Comparison of ENCODE assay signal across 13 cellular contexts in genomic region chr1:1260843-1261560, GRCh38. TPM values are rescaled to one million over a fixed set of nuclear protein-coding genes. Genes with fewer than 3 reads are reported as not detected.
A peak's percentile ranks its signal among the peaks of the same experiment; 100 is the strongest.
DNase-seq lines count a peak whose midpoint lies in the region; ATAC-seq and TF ChIP-seq lines count a peak whose summit lies in the region.
"Had no signal": no experiment of that assay in that cellular context is flagged by ENCODE, and none has a peak within 500 bp of the region (broad histone marks: within the 10 kb centered on the region; RNA-seq: fewer than 3 reads in every experiment).

No MANE protein-coding gene starts in this region.

- H3K4me3 ChIP-seq in heart right ventricle = no peak overlapping the region

- H3K36me3 Mint-ChIP-seq in natural killer cell (no peaks in the 10 kb centered on the region), WTC11 (peaks cover 50% of the 10 kb centered on the region)
- H3K36me3 Mint-ChIP-seq in natural killer cell treated with Interleukin-12 subunit alpha and Interleukin-12 subunit beta and Interleukin-15 and Interleukin-18, amount 100 ng/mL, for 72 hours = peaks cover 6% of the 10 kb centered on the region

- WGBS in heart right ventricle, 2 donors = 55 to 61% methylated on average over 16 of the region's 16 CpGs

- H3K9me3 Mint-ChIP-seq in natural killer cell = no peaks in the 10 kb centered on the region
- H3K9me3 Mint-ChIP-seq in natural killer cell treated with Interleukin-12 subunit alpha and Interleukin-12 subunit beta and Interleukin-15 and Interleukin-18, amount 100 ng/mL, for 72 hours = no peaks in the 10 kb centered on the region
- no peaks in the 10 kb centered on the region for H3K9me3 Mint-ChIP-seq in WTC11

- H3K27ac ChIP-seq in heart right ventricle = peak overlapping the region in 5 of 10 donors; percentile 5 to 56 (median 24)

- H3K27me3 Mint-ChIP-seq in natural killer cell (ENCODE audit: low read depth in 2 of 2) (no peaks in the 10 kb centered on the region), WTC11 (ENCODE audit: low read depth) (no peaks in the 10 kb centered on the region)
- H3K27me3 Mint-ChIP-seq in natural killer cell treated with Interleukin-12 subunit alpha and Interleukin-12 subunit beta and Interleukin-15 and Interleukin-18, amount 100 ng/mL, for 72 hours = no peaks in the 10 kb centered on the region

- DNase-seq in natural killer cell (no peak), WTC11 (ENCODE audit: low spot score) (no peak), heart right ventricle (no peak), AG08395 (ENCODE audit: low spot score) (no peak), NCI-H226 (no peak), left colon (no peak)
- no peak for DNase-seq in natural killer cell treated with Interleukin-12 subunit alpha and Interleukin-12 subunit beta and Interleukin-15 and Interleukin-18, amount 100 ng/mL, for 72 hours (ENCODE audit: low spot score)
- DNase-seq: activated CD8-positive, alpha-beta memory T cell treated with anti-CD3 and anti-CD28 coated beads for 24 hours; amniotic stem cell; NCI-H2171; stimulated activated CD4-positive, alpha-beta T cell treated with anti-CD3 and anti-CD28 coated beads, Interleukin-4, amount 100 ng/mL, for 24 hours; stimulated activated naive CD8-positive, alpha-beta T cell treated with anti-CD3 and anti-CD28 coated beads, Interleukin-15, Interleukin-2, amounts not matched to agents 100 U/mL and 50 U/mL, for 24 hours had no signal

- no peak for ATAC-seq in natural killer cell
- no peak for ATAC-seq in natural killer cell treated with Interleukin-12 subunit alpha and Interleukin-12 subunit beta and Interleukin-15 and Interleukin-18, amount 100 ng/mL, for 72 hours
- no peak for ATAC-seq in WTC11
- peak in 6 of 8 donors; percentile 4 to 57 (median 33) for ATAC-seq in heart right ventricle
- no peak for ATAC-seq in HG02973 (IDR thresholded peaks at IDR 0.05; ENCODE audit: unreplicated experiment)
- ATAC-seq in left colon = no peak
- ATAC-seq: stimulated activated naive CD8-positive, alpha-beta T cell treated with anti-CD3 and anti-CD28 coated beads, Interleukin-15, Interleukin-2, amounts not matched to agents 100 U/mL and 50 U/mL, for 24 hours had no signal

- POLR2A ChIA-PET in WTC11 (lab: Charles Lee) = no interaction called here

- H3K4me1 Mint-ChIP-seq in natural killer cell (peaks cover 15 to 31% of the 10 kb centered on the region in 2 donors), WTC11 (peaks cover 15% of the 10 kb centered on the region)
- H3K4me1 Mint-ChIP-seq in natural killer cell treated with Interleukin-12 subunit alpha and Interleukin-12 subunit beta and Interleukin-15 and Interleukin-18, amount 100 ng/mL, for 72 hours (ENCODE audit: low read depth in 2 of 2) = peaks cover 13 to 24% of the 10 kb centered on the region in 2 donors

- CTCF ChIA-PET in WTC11 (lab: Charles Lee) = interaction anchor here (1.4 to 2.1 kb wide), 2 partner anchors 10 to 31 kb away, joined by 3 to 8 read pairs; no protein-coding TSS in a partner anchor

- H3K27ac Mint-ChIP-seq in natural killer cell (peak overlapping the region in 1 of 2 donors; percentile 69), WTC11 (peak overlapping the region; percentile 81)
- no peak overlapping the region for H3K27ac Mint-ChIP-seq in natural killer cell treated with Interleukin-12 subunit alpha and Interleukin-12 subunit beta and Interleukin-15 and Interleukin-18, amount 100 ng/mL, for 72 hours

- H3K9me3 ChIP-seq in heart right ventricle = no peaks in the 10 kb centered on the region

- H3K4me3 Mint-ChIP-seq in natural killer cell = peak overlapping the region; percentile 21
- H3K4me3 Mint-ChIP-seq in natural killer cell treated with Interleukin-12 subunit alpha and Interleukin-12 subunit beta and Interleukin-15 and Interleukin-18, amount 100 ng/mL, for 72 hours = no peak overlapping the region
- no peak overlapping the region for H3K4me3 Mint-ChIP-seq in WTC11

- intact Hi-C loops in natural killer cell (cut with micrococcal nuclease) = no loop called here
- intact Hi-C loops in heart right ventricle (cut with DNase I) = no loop called here
- intact Hi-C loops in left colon (cut with DNase I, micrococcal nuclease) = no loop called here

- H3K36me3 ChIP-seq in heart right ventricle = peaks cover 0 to 85% (median 28%) of the 10 kb centered on the region in 9 donors

- TF ChIP-seq CTCF in natural killer cell (IDR thresholded peaks at IDR 0.05) = no peak
- TF ChIP-seq CTCF in WTC11 (IDR thresholded peaks at IDR 0.05) = no peak
- no peak for TF ChIP-seq CTCF in heart right ventricle (IDR thresholded peaks at IDR 0.05)

- H3K4me1 ChIP-seq in heart right ventricle = peaks cover 0 to 35% (median 22%) of the 10 kb centered on the region in 9 donors

- no peaks in the 10 kb centered on the region for H3K27me3 ChIP-seq in heart right ventricle

TF ChIP-seq in WTC11, 78 proteins besides CTCF, POLR2A, EP300 and RAD21 (continues in another document):
- no peak for TF ChIP-seq FOXP4 (CRISPR knock-in tag; IDR thresholded peaks at IDR 0.05)

RNA-seq across cellular contexts. Expression of gene UBE2J2, which starts 12.7 kb away (rescaled TPM):
- total RNA-seq in natural killer cell (10 to 100 TPM; 66.0 to 84.2 (median 78.1) TPM), WTC11 (2021) (62.6 to 72.2 TPM (median 65.6 TPM) in 3 replicates), heart right ventricle (10 to 100 TPM; 23.5 to 41.9 (median 29.2) TPM), left colon (10 to 100 TPM; 46.3 to 56.3 TPM)
- 100 to 1,000 TPM in 1 of 2 donors, 10 to 100 TPM in 1; 70.6 to 119 TPM for total RNA-seq in natural killer cell treated with Interleukin-12 subunit alpha and Interleukin-12 subunit beta and Interleukin-15 and Interleukin-18, amount 100 ng/mL, for 72 hours
- 10 to 100 TPM; 43.8 to 44.1 TPM for polyA plus RNA-seq in heart right ventricle

RNA-seq across cellular contexts. Expression of gene C1QTNF12, which starts 14.5 kb away (rescaled TPM):
- total RNA-seq in natural killer cell (1 to 10 TPM; 2.6 to 4.1 (median 4.1) TPM), WTC11 (2021) (8.5 to 10.3 TPM (median 8.5 TPM) in 3 replicates), heart right ventricle (1 to 10 TPM in 4 of 10 donors, under 1 TPM in 5, not detected in 1; 0.42 to 1.9 (median 0.90) TPM), left colon (10 to 100 TPM; 40.0 to 71.6 TPM)
- 1 to 10 TPM; 5.2 to 5.6 TPM for total RNA-seq in natural killer cell treated with Interleukin-12 subunit alpha and Interleukin-12 subunit beta and Interleukin-15 and Interleukin-18, amount 100 ng/mL, for 72 hours
- 1 to 10 TPM; 1.6 to 2.3 TPM for polyA plus RNA-seq in heart right ventricle

RNA-seq across cellular contexts. Expression of gene SCNN1D, which starts 19.2 kb away (rescaled TPM):
- total RNA-seq in natural killer cell (10 to 100 TPM in 1 of 3 donors, 1 to 10 TPM in 2; 6.9 to 13.1 (median 9.4) TPM), WTC11 (2021) (4.7 to 8.5 TPM (median 6.4 TPM) in 3 replicates), heart right ventricle (1 to 10 TPM; 1.0 to 5.4 (median 2.7) TPM), left colon (1 to 10 TPM; 1.5 to 1.6 TPM)
- 1 to 10 TPM; 1.5 to 3.2 TPM for total RNA-seq in natural killer cell treated with Interleukin-12 subunit alpha and Interleukin-12 subunit beta and Interleukin-15 and Interleukin-18, amount 100 ng/mL, for 72 hours
- 10 to 100 TPM in 1 of 2 donors, 1 to 10 TPM in 1; 1.0 to 22.5 TPM for polyA plus RNA-seq in heart right ventricle

RNA-seq across cellular contexts. Expression of gene B3GALT6, which starts 29.0 kb away (rescaled TPM):
- total RNA-seq in natural killer cell = 10 to 100 TPM; 13.7 to 16.5 (median 16.3) TPM
- 10 to 100 TPM; 23.8 to 28.1 TPM for total RNA-seq in natural killer cell treated with Interleukin-12 subunit alpha and Interleukin-12 subunit beta and Interleukin-15 and Interleukin-18, amount 100 ng/mL, for 72 hours
- total RNA-seq in WTC11 (2021) = 18.8 to 21.4 TPM (median 20.0 TPM) in 3 replicates
- 10 to 100 TPM in 4 of 10 donors, 1 to 10 TPM in 6; 7.3 to 13.5 (median 9.1) TPM for total RNA-seq in heart right ventricle
- 10 to 100 TPM in 1 of 2 donors, 1 to 10 TPM in 1; 7.7 to 16.2 TPM for polyA plus RNA-seq in heart right ventricle
- 1 to 10 TPM; 8.2 to 9.6 TPM for total RNA-seq in left colon

RNA-seq across cellular contexts. Expression of gene SDF4, which starts 29.2 kb away (rescaled TPM):
- total RNA-seq in natural killer cell = 100 to 1,000 TPM; 176 to 211 (median 184) TPM
- 100 to 1,000 TPM; 243 to 251 TPM for total RNA-seq in natural killer cell treated with Interleukin-12 subunit alpha and Interleukin-12 subunit beta and Interleukin-15 and Interleukin-18, amount 100 ng/mL, for 72 hours
- 92.3 to 105 TPM (median 101 TPM) in 3 replicates for total RNA-seq in WTC11 (2021)
- 100 to 1,000 TPM in 9 of 10 donors, 10 to 100 TPM in 1; 95.6 to 174 (median 123) TPM for total RNA-seq in heart right ventricle
- 100 to 1,000 TPM; 107 to 184 TPM for polyA plus RNA-seq in heart right ventricle
- 100 to 1,000 TPM; 235 to 273 TPM for total RNA-seq in left colon

Comparison
In these comparisons a context has a peak if more than half of its experiments do, and no peak if none do; other contexts are left out.
1. ATAC-seq: peak in heart right ventricle (6 of 8); none in natural killer cell (0 of 3), natural killer cell treated with Interleukin-12 subunit alpha and Interleukin-12 subunit beta and Interleukin-15 and Interleukin-18, amount 100 ng/mL, for 72 hours (0 of 2), WTC11 (single experiment), HG02973 (single experiment) and left colon (single experiment).